8 cellular contexts compared by ENCODE assay signal in the genomic region with DNA sequence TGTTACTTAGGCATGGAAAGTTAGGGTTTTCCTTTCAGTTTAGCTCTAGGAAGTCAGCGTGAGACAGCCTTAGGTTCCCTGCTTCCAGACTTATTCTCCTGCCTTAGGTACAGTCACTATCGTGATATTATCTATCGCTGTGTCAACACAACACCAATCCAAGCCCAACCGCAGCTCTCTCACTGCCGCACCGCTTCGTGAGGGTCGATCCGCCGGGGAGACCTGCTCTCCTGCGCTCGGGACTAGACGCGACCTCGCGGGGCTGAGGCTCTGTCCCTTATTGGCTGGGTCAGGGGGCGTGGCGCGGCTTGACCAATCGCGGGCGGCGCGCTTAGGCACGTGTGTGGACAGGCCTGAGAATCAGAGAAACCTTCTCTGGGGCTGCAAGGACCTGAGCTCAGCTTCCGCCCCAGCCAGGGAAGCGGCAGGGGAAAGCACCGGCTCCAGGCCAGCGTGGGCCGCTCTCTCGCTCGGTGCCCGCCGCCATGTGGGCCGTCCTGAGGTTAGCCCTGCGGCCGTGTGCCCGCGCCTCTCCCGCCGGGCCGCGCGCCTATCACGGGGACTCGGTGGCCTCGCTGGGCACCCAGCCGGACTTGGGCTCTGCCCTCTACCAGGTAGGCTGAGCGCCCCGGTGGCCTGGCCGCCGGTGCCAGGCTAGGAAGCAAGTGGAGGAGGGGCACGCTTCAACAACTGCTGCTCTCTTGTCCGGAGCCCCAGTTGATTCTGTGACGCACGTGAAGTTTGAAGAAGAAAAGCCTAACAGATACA. TPM values are rescaled to one million over a fixed set of nuclear protein-coding genes. Genes with fewer than 3 reads are reported as not detected.
DNase-seq lines count a peak whose midpoint lies in the region; ATAC-seq, FAIRE-seq and TF ChIP-seq lines count a peak whose summit lies in the region.

A gene (plus strand): TSS at position 400 of the 768 bp plus-strand sequence. CDS start 86 bp downstream, at position 486.

- H3K27ac ChIP-seq in DND-41 (ENCODE audit: low read length) (peak within 1 kb of the TSS; percentile 87), KOPT-K1 (ENCODE audit: low read depth, low read length, poor library complexity, severe bottlenecking) (peak within 1 kb of the TSS; percentile 80), esophagus squamous epithelium (peak within 1 kb of the TSS; percentile 83 to 93 (median 89))

- peak within 1 kb of the TSS; percentile 93 to 95 for H3K4me3 ChIP-seq in DND-41 (ENCODE audit: low read depth in 1 of 2, low read length in 2 of 2)
- H3K4me3 ChIP-seq in esophagus squamous epithelium, result peak within 1 kb of the TSS; percentile 71 to 82 (median 76)

- H3K36me3 ChIP-seq in DND-41 (ENCODE audit: insufficient read depth, low read length) (no peaks in the 10 kb centered on the region), KOPT-K1 (ENCODE audit: insufficient read depth, low read length) (no peaks in the 10 kb centered on the region), esophagus squamous epithelium (no peaks in the 10 kb centered on the region)

- peaks cover 36% of the 10 kb centered on the region for H3K4me1 ChIP-seq in DND-41 (ENCODE audit: insufficient read depth, low read length)
- H3K4me1 ChIP-seq in esophagus squamous epithelium, result peaks cover 5 to 34% (median 14%) of the 10 kb centered on the region in 3 donors

- H3K9me3 ChIP-seq in DND-41 (ENCODE audit: insufficient read depth, low read length, severe bottlenecking), result no peaks in the 10 kb centered on the region
- no peaks in the 10 kb centered on the region for H3K9me3 ChIP-seq in KOPT-K1 (ENCODE audit: insufficient read depth, low read length, poor library complexity, severe bottlenecking)
- H3K9me3 ChIP-seq in esophagus squamous epithelium, result no peaks in the 10 kb centered on the region

- peak within 1 kb of the TSS; percentile 97 for H3K9ac ChIP-seq in DND-41 (ENCODE audit: low read depth, low read length)

- H3K79me2 ChIP-seq in DND-41 (ENCODE audit: insufficient read depth, low read length), result peaks cover 50% of the 10 kb centered on the region

- peak; percentile 99 for ATAC-seq in DND-41 (ENCODE audit: insufficient read depth, low read depth)
- ATAC-seq in GM21825 (IDR thresholded peaks at IDR 0.05; ENCODE audit: unreplicated experiment), result peak; percentile 97

- FAIRE-seq in RCC 7860 (lab: Jason Lieb, UNC), result no peak

- TF ChIP-seq CTCF in DND-41 (IDR thresholded peaks at IDR 0.05; ENCODE audit: borderline replicate concordance, extremely low read depth, low read length, poor library complexity, severe bottlenecking) (no peak), esophagus squamous epithelium (IDR thresholded peaks at IDR 0.05) (peak in 1 of 6 experiments; percentile 4)

- 0% methylated on average over 1 to 5 of the region's 56 CpGs for WGBS in esophagus squamous epithelium, 2 donors

- H2AFZ ChIP-seq in DND-41 (ENCODE audit: low read depth, low read length), result peak within 1 kb of the TSS; percentile 94

- intact Hi-C loops in esophagus squamous epithelium (cut with DNase I), result no loop called here

- peak; percentile 98 for DNase-seq in DND-41
- peak; percentile 79 for DNase-seq in RCC 7860 (ENCODE audit: low spot score)
- peak; percentile 92 for DNase-seq in activated T-helper 1 cell treated with Interleukin-2 at 50 U/mL for 16 hours (ENCODE audit: low read depth)
- peak; percentile 82 for DNase-seq in esophagus squamous epithelium (lab: John Stamatoyannopoulos, UW)
- DNase-seq in myocyte (ENCODE audit: low read depth), result peak; percentile 98
- peak; percentile 92 to 94 for DNase-seq in stimulated activated CD8-positive, alpha-beta memory T cell treated with anti-CD3 and anti-CD28 coated beads, Interleukin-7, amount 100 ng/mL, for 4 hours (ENCODE audit: low read depth in 2 of 2)

- peak within 1 kb of the TSS; percentile 79 for H3K4me2 ChIP-seq in DND-41 (ENCODE audit: insufficient read depth, low read length)

- no peaks in the 10 kb centered on the region for H4K20me1 ChIP-seq in DND-41 (ENCODE audit: insufficient read depth, low read length)

- peak in 3 of 4 donors; percentile 42 to 76 (median 58) for TF ChIP-seq POLR2A in esophagus squamous epithelium (IDR thresholded peaks at IDR 0.05)

- no peaks in the 10 kb centered on the region for H3K27me3 ChIP-seq in DND-41 (ENCODE audit: insufficient read depth, low read length, poor library complexity)
- H3K27me3 ChIP-seq in esophagus squamous epithelium, result no peaks in the 10 kb centered on the region

RNA-seq across cellular contexts. Expression of the gene that starts here (rescaled TPM):
- 10 to 100 TPM; 37.4 to 63.6 (median 53.1) TPM for total RNA-seq in esophagus squamous epithelium
- 27.0 and 43.8 TPM in 2 replicates for total RNA-seq in myocyte
- polyA plus RNA-seq in myocyte (2012), result 20.9 TPM

Comparison
In these comparisons a context has a peak if more than half of its experiments do, and no peak if none do; other contexts are left out.
1. Peak in every context shown above with its lines: DNase-seq, ATAC-seq, H3K4me3 ChIP-seq and H3K27ac ChIP-seq.